In the genomic region with DNA sequence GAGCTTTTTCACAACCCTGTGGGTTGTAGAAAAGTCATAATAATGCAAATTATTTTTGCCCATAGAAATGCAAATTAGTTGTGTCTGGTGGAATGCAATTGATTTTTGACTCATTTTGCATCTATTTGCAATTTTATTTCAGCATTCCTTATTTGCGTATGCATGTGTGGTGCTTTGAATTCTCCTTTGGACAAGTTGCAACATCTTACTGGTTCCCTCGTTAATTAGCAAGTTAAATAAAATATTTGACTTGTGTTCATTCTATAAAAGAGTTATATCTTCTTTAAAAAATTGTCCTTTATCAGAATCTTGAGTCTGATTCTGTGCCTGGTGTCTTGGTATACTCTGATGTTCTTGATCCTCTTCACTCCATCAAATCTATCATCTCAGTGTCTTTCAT, we compare ENCODE assay signal across 29 cellular contexts.
"Had no signal": no experiment of that assay in that cellular context is flagged by ENCODE, and none has a peak within 500 bp of the region (broad histone marks: within the 10 kb centered on the region; RNA-seq: fewer than 3 reads in every experiment).

No MANE protein-coding gene starts in this region.

- H3K36me3 ChIP-seq: ovary, right lobe of liver, sigmoid colon, stomach, thoracic aorta, thyroid gland, tibial nerve, upper lobe of left lung, vagina had no signal

- H3K9me3 Mint-ChIP-seq: natural killer cell; neural progenitor cell; stimulated activated effector memory CD8-positive, alpha-beta T cell treated with anti-CD3 and anti-CD28 coated beads, Interleukin-12 subunit alpha, Interleukin-12 subunit beta, amount 100 ng/mL, for 72 hours had no signal

- H3K27me3 Mint-ChIP-seq: progenitor cell of endocrine pancreas; stimulated activated naive CD8-positive, alpha-beta T cell treated with anti-CD3 and anti-CD28 coated beads, Interleukin-15, Interleukin-2, amounts not matched to agents 100 ng/mL and 50 ng/mL, for 24 hours had no signal

- H3K27ac ChIP-seq: neural progenitor cell, ovary, parathyroid adenoma, psoas muscle, right lobe of liver, sigmoid colon, stomach, thoracic aorta, thyroid gland, tibial nerve, upper lobe of left lung, vagina had no signal

- H3K4me3 ChIP-seq: neural progenitor cell, ovary, psoas muscle, right lobe of liver, sigmoid colon, stomach, thoracic aorta, thyroid gland, tibial nerve, upper lobe of left lung, vagina had no signal

- H3K4me1 ChIP-seq: neural progenitor cell, parathyroid adenoma, psoas muscle, right lobe of liver, sigmoid colon, stomach, thyroid gland, tibial nerve, upper lobe of left lung, vagina had no signal

- H3K4me3 Mint-ChIP-seq: natural killer cell; nephron; neural progenitor cell; stimulated activated effector memory CD8-positive, alpha-beta T cell treated with anti-CD3 and anti-CD28 coated beads, Interleukin-12 subunit alpha, Interleukin-12 subunit beta, amount 100 ng/mL, for 72 hours; stimulated activated naive B cell treated with anti-CD40 and anti-IgM and Interleukin-4, amounts not matched to agents 10 μg/mL and 1 μg/mL and 100 μg/mL, for 72 hours; stimulated activated naive CD8-positive, alpha-beta T cell treated with anti-CD3 and anti-CD28 coated beads, Interleukin-15, Interleukin-2, amounts not matched to agents 100 ng/mL and 50 ng/mL, for 24 hours had no signal

- H3K27me3 ChIP-seq: neural progenitor cell, ovary, right lobe of liver, sigmoid colon, stomach, thyroid gland, tibial nerve, upper lobe of left lung, vagina had no signal

- H3K9me3 ChIP-seq: ovary, psoas muscle, right lobe of liver, sigmoid colon, stomach, thoracic aorta, thyroid gland, tibial nerve, upper lobe of left lung, vagina had no signal

- FAIRE-seq: small intestine, urothelium cell line had no signal

- DNase-seq: natural killer cell; occipital lobe; ovary; posterior cingulate gyrus; psoas muscle; right cardiac atrium; right lobe of liver; sigmoid colon; small intestine; stimulated activated CD4-positive, alpha-beta T cell treated with anti-CD3 and anti-CD28 coated beads, Interleukin-15, amount 100 ng/mL, for 24 hours; stimulated activated CD4-positive, alpha-beta T cell treated with anti-CD3 and anti-CD28 coated beads, Interleukin-2, amount 100 ng/mL, for 24 hours; stimulated activated CD4-positive, alpha-beta T cell treated with anti-CD3 and anti-CD28 coated beads, Interleukin-2, amount 100 ng/mL, for 48 hours; stimulated activated CD4-positive, alpha-beta T cell treated with anti-CD3 and anti-CD28 coated beads, Interleukin-4, amount 100 ng/mL, for 24 hours; stimulated activated naive B cell treated with anti-CD40 and anti-IgM and Interleukin-4, amounts not matched to agents 10 μg/mL and 1 μg/mL and 100 μg/mL, for 72 hours; stimulated activated naive CD4-positive, alpha-beta T cell treated with Interleukin-2 at 50 U/mL for 16 hours; stomach; thyroid gland; trophoblast cell; upper lobe of left lung had no signal

- H3K27ac Mint-ChIP-seq: natural killer cell; nephron; neural progenitor cell; progenitor cell of endocrine pancreas; stimulated activated effector memory CD8-positive, alpha-beta T cell treated with anti-CD3 and anti-CD28 coated beads, Interleukin-12 subunit alpha, Interleukin-12 subunit beta, amount 100 ng/mL, for 72 hours; stimulated activated naive B cell treated with anti-CD40 and anti-IgM and Interleukin-4, amounts not matched to agents 10 μg/mL and 1 μg/mL and 100 μg/mL, for 72 hours; stimulated activated naive CD8-positive, alpha-beta T cell treated with anti-CD3 and anti-CD28 coated beads, Interleukin-15, Interleukin-2, amounts not matched to agents 100 ng/mL and 50 ng/mL, for 24 hours had no signal

- H3K4me1 Mint-ChIP-seq: neural progenitor cell; stimulated activated effector memory CD8-positive, alpha-beta T cell treated with anti-CD3 and anti-CD28 coated beads, Interleukin-12 subunit alpha, Interleukin-12 subunit beta, amount 100 ng/mL, for 72 hours; stimulated activated naive B cell treated with anti-CD40 and anti-IgM and Interleukin-4, amounts not matched to agents 10 μg/mL and 1 μg/mL and 100 μg/mL, for 72 hours had no signal

- H3K36me3 Mint-ChIP-seq: natural killer cell; neural progenitor cell; stimulated activated effector memory CD8-positive, alpha-beta T cell treated with anti-CD3 and anti-CD28 coated beads, Interleukin-12 subunit alpha, Interleukin-12 subunit beta, amount 100 ng/mL, for 72 hours had no signal
